20 cellular contexts compared by ENCODE assay signal in genomic region chr3:187507266-187507665, GRCh38.
"Had no signal": no experiment of that assay in that cellular context is flagged by ENCODE, and none has a peak within 500 bp of the region (broad histone marks: within the 10 kb centered on the region; RNA-seq: fewer than 3 reads in every experiment).

No MANE protein-coding gene starts in this region.

- H3K36me3 ChIP-seq: ascending aorta, right atrium auricular region, tibial artery, vagina had no signal

- H3K4me3 ChIP-seq: ascending aorta, dorsolateral prefrontal cortex, right atrium auricular region, tibial artery, vagina had no signal

- DNase-seq: activated CD4-positive, alpha-beta T cell treated with anti-CD3 and anti-CD28 coated beads, Interleukin-2, amount 50 U/mL, for 1 hour; activated CD8-positive, alpha-beta memory T cell treated with anti-CD3 and anti-CD28 coated beads for 24 hours; activated CD8-positive, alpha-beta memory T cell treated with anti-CD3 and anti-CD28 coated beads, Interleukin-2, amount 50 U/mL, for 48 hours; activated effector memory CD4-positive, alpha-beta T cell treated with Interleukin-2 at 50 U/mL for 16 hours; activated naive CD4-positive, alpha-beta T cell treated with anti-CD3 and anti-CD28 coated beads, Interleukin-2, amount 10 ng/mL, durations not matched to agents 7 days and 5 days; activated T-cell treated with anti-CD3 and anti-CD28 coated beads, Interleukin-2, amount 50 U/mL, for 48 hours; dorsolateral prefrontal cortex; erythroblast; head of caudate nucleus; mammary epithelial cell; occipital lobe; stimulated activated CD4-positive, alpha-beta T cell treated with anti-CD3 and anti-CD28 coated beads, Interleukin-12 subunit alpha, Interleukin-12 subunit beta, amount 100 ng/mL, for 4 hours; stimulated activated CD4-positive, alpha-beta T cell treated with anti-CD3 and anti-CD28 coated beads, Interleukin-1b, Interleukin-23, amount 100 ng/mL, for 48 hours; stimulated activated naive CD4-positive, alpha-beta T cell treated with Interleukin-2 at 50 U/mL for 16 hours; T-cell; T-helper 9 cell; tibial artery had no signal

- H3K27ac ChIP-seq: ascending aorta, dorsolateral prefrontal cortex, right atrium auricular region, tibial artery, vagina had no signal

- H3K27me3 ChIP-seq: ascending aorta, right atrium auricular region, tibial artery, vagina had no signal

- H3K4me1 ChIP-seq: ascending aorta, right atrium auricular region, tibial artery, vagina had no signal

- H3K9me3 ChIP-seq: ascending aorta, vagina had no signal
